In the genomic region with DNA sequence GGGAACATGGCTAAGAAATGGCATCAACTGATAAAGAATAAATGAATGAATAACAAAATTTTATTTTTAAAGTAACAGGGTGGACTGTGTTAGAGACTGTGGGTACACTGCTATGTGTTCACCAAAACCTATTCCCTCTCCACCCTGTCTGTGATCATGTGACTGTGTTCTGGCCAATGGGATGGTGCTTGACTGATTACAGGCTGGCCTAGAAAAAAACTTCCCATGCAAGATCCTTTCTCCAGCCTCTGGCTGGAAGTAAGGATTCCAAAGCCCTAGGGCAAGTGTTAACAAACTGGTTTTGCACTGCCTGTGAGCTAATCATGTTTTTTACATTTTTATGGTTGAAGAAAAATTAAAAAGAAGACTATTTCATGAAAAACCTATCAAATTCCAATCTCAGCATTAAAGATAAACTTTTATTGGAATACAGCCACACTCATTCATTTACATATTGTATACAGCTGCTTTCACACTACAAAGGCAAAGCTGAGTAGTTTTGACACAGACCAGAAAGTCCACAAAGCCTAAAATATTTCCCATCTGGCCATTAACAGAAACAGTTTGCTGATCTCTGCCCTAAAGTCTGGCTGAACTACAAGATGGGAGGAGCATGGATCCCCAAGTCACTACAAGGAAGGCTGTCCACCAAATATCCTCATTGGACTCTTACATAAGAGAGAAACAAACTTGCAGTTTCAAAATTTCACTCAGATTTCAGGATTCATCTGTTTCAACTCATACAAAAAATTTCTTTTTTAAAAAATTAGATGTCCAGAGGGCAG, we compare ENCODE assay signal across 12 cellular contexts.
A peak's percentile ranks its signal among the peaks of the same experiment; 100 is the strongest.
DNase-seq lines count a peak whose midpoint lies in the region; ATAC-seq and TF ChIP-seq lines count a peak whose summit lies in the region.
"Had no signal": no experiment of that assay in that cellular context is flagged by ENCODE, and none has a peak within 500 bp of the region (broad histone marks: within the 10 kb centered on the region; RNA-seq: fewer than 3 reads in every experiment).

No MANE protein-coding gene starts in this region.

- H2AFZ ChIP-seq in SK-N-SH (ENCODE audit: low read depth): peak overlapping the region; percentile 12; the same call in 1 of the 2 replicates

- TF ChIP-seq RAD21 in SK-N-SH (IDR thresholded peaks at IDR 0.05; ENCODE audit: low read length): no peak

- H3K79me2 ChIP-seq in SK-N-SH (ENCODE audit: insufficient read depth): no peaks in the 10 kb centered on the region

- TF ChIP-seq EP300 in SK-N-SH (IDR thresholded peaks at IDR 0.05; ENCODE audit: borderline replicate concordance in 1 of 2, low read depth in 1 of 2, low read length in 1 of 2): no peak

- H3K9ac ChIP-seq in SK-N-SH: no peak overlapping the region

- no peak for DNase-seq in Right ventricle myocardium superior
- DNase-seq in right atrium auricular region (ENCODE audit: low spot score): no peak
- no peak for DNase-seq in SK-N-SH
- no peak for DNase-seq in left cardiac atrium
- no peak for DNase-seq in thyroid gland
- DNase-seq in posterior vena cava (ENCODE audit: low spot score): no peak
- DNase-seq: activated gamma-delta T cell treated with Interleukin-2 at 50 U/mL for 16 hours, dorsolateral prefrontal cortex, transverse colon, WERI-Rb-1 had no signal

- H3K27me3 ChIP-seq in right atrium auricular region (no peaks in the 10 kb centered on the region), SK-N-SH (ENCODE audit: insufficient read depth) (no peaks in the 10 kb centered on the region), thyroid gland (no peaks in the 10 kb centered on the region)
- H3K27me3 ChIP-seq: transverse colon had no signal

- POLR2A ChIA-PET in SK-N-SH (lab: Yijun Ruan, JAX): interaction anchor here (0.5 kb wide), 1 partner anchor 278 kb away, joined by 3 read pairs; no protein-coding TSS in a partner anchor

- H3K27ac ChIP-seq in right atrium auricular region: no peak overlapping the region
- no peak overlapping the region for H3K27ac ChIP-seq in SK-N-SH (ENCODE audit: low read depth in 2 of 2, low read length in 1 of 2)
- H3K27ac ChIP-seq in thyroid gland: peak overlapping the region in 2 of 3 donors; percentile 32 to 45
- H3K27ac ChIP-seq: dorsolateral prefrontal cortex, WERI-Rb-1 had no signal

- TF ChIP-seq CTCF in right atrium auricular region (IDR thresholded peaks at IDR 0.05): no peak
- TF ChIP-seq CTCF in SK-N-SH (IDR thresholded peaks at IDR 0.05): no peak
- TF ChIP-seq CTCF in thyroid gland (IDR thresholded peaks at IDR 0.05): no peak

- ATAC-seq in Right ventricle myocardium superior (ENCODE audit: poor library complexity): peak; percentile 55
- ATAC-seq in left cardiac atrium: peak; percentile 51 to 67
- ATAC-seq in GM21381 (IDR thresholded peaks at IDR 0.05; ENCODE audit: unreplicated experiment): no peak
- no peak for ATAC-seq in HG03025 (IDR thresholded peaks at IDR 0.05; ENCODE audit: low FRiP score, unreplicated experiment)

- H4K20me1 ChIP-seq in SK-N-SH (ENCODE audit: insufficient read depth): no peaks in the 10 kb centered on the region

- CTCF ChIA-PET in SK-N-SH (lab: Yijun Ruan, JAX): interaction anchor here (0.6 to 2.3 kb wide), 13 partner anchors 9 to 389 kb away, joined by 3 to 10 read pairs (median 5); no protein-coding TSS in a partner anchor

- H3K4me3 ChIP-seq in right atrium auricular region: no peak overlapping the region
- H3K4me3 ChIP-seq in SK-N-SH (ENCODE audit: low read depth in 2 of 2, low read length in 1 of 2): no peak overlapping the region
- H3K4me3 ChIP-seq in thyroid gland (replicated peaks in 1 of 3): no peak overlapping the region
- H3K4me3 ChIP-seq: dorsolateral prefrontal cortex, transverse colon had no signal

- H3K9me2 ChIP-seq in SK-N-SH: no peaks in the 10 kb centered on the region

- H3K4me1 ChIP-seq in right atrium auricular region: no peaks in the 10 kb centered on the region
- no peaks in the 10 kb centered on the region for H3K4me1 ChIP-seq in SK-N-SH (ENCODE audit: control insufficient read depth in 1 of 2, insufficient read depth in 2 of 2, low read depth in 1 of 2, low read length in 1 of 2)
- peaks cover 0 to 7% of the 10 kb centered on the region in 2 donors for H3K4me1 ChIP-seq in thyroid gland
- H3K4me1 ChIP-seq: transverse colon had no signal

- intact Hi-C loops in Right ventricle myocardium superior (cut with DNase I): loop anchor here (5.0 to 10.0 kb wide), 3 partner anchors 190 to 388 kb away; no protein-coding TSS in a partner anchor
- intact Hi-C loops in left cardiac atrium (cut with DNase I): loop anchor here in 1 of 2 donors (2.0 to 5.0 kb wide), 3 partner anchors 192 to 390 kb away; no protein-coding TSS in a partner anchor
- intact Hi-C loops in thyroid gland (cut with DNase I): loop anchor here (5.0 kb wide), 2 partner anchors 235 to 385 kb away; no protein-coding TSS in a partner anchor
- intact Hi-C loops in posterior vena cava (cut with DNase I): loop anchor here in 1 of 2 donors (10.0 kb wide), 2 partner anchors 232 to 388 kb away; no protein-coding TSS in a partner anchor

- H3K36me3 ChIP-seq in right atrium auricular region: no peaks in the 10 kb centered on the region
- no peaks in the 10 kb centered on the region for H3K36me3 ChIP-seq in SK-N-SH (replicated peaks in 1 of 2; ENCODE audit: control insufficient read depth in 1 of 2, insufficient read depth in 2 of 2, low read length in 1 of 2)
- no peaks in the 10 kb centered on the region for H3K36me3 ChIP-seq in thyroid gland
- H3K36me3 ChIP-seq: transverse colon, WERI-Rb-1 had no signal

- no peaks in the 10 kb centered on the region for H3K9me3 ChIP-seq in right atrium auricular region
- H3K9me3 ChIP-seq in SK-N-SH: no peaks in the 10 kb centered on the region
- H3K9me3 ChIP-seq in thyroid gland: no peaks in the 10 kb centered on the region
- H3K9me3 ChIP-seq: transverse colon had no signal

- H3F3A ChIP-seq in SK-N-SH (replicated peaks; ENCODE audit: insufficient read depth): no peaks in the 10 kb centered on the region

- no peak overlapping the region for H3K4me2 ChIP-seq in SK-N-SH

- no peak for TF ChIP-seq POLR2A in thyroid gland (IDR thresholded peaks at IDR 0.05)

TF ChIP-seq in SK-N-SH, 30 proteins besides CTCF, POLR2A, EP300 and RAD21:
- TF ChIP-seq, protein P1, sequence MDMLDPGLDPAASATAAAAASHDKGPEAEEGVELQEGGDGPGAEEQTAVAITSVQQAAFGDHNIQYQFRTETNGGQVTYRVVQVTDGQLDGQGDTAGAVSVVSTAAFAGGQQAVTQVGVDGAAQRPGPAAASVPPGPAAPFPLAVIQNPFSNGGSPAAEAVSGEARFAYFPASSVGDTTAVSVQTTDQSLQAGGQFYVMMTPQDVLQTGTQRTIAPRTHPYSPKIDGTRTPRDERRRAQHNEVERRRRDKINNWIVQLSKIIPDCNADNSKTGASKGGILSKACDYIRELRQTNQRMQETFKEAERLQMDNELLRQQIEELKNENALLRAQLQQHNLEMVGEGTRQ (IDR thresholded peaks at IDR 0.05; ENCODE audit: borderline replicate concordance, low read depth, low read length): no peak
- TF ChIP-seq TEAD4 (IDR thresholded peaks at IDR 0.05; ENCODE audit: borderline replicate concordance, insufficient read depth) (no peak), YY1 (IDR thresholded peaks at IDR 0.05; ENCODE audit: low read depth) (no peak), CHD2 (IDR thresholded peaks at IDR 0.05; ENCODE audit: low read length, partially characterized antibody) (no peak), NRF1 (IDR thresholded peaks at IDR 0.05; ENCODE audit: low read depth, low read length) (no peak), FOXJ3 (CRISPR knock-in tag; IDR thresholded peaks at IDR 0.05) (no peak)
- TF ChIP-seq, protein P2, sequence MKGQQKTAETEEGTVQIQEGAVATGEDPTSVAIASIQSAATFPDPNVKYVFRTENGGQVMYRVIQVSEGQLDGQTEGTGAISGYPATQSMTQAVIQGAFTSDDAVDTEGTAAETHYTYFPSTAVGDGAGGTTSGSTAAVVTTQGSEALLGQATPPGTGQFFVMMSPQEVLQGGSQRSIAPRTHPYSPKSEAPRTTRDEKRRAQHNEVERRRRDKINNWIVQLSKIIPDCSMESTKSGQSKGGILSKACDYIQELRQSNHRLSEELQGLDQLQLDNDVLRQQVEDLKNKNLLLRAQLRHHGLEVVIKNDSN (IDR thresholded peaks at IDR 0.05; ENCODE audit: borderline replicate concordance, low read depth): peak; percentile 37; the same call in 1 of the 2 replicates
- TF ChIP-seq, protein P3, sequence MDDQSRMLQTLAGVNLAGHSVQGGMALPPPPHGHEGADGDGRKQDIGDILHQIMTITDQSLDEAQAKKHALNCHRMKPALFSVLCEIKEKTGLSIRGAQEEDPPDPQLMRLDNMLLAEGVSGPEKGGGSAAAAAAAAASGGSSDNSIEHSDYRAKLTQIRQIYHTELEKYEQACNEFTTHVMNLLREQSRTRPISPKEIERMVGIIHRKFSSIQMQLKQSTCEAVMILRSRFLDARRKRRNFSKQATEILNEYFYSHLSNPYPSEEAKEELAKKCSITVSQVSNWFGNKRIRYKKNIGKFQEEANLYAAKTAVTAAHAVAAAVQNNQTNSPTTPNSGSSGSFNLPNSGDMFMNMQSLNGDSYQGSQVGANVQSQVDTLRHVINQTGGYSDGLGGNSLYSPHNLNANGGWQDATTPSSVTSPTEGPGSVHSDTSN (IDR thresholded peaks at IDR 0.05): no peak

Comparison
In these comparisons a context has a peak if more than half of its experiments do, and no peak if none do; other contexts are left out.
1. ATAC-seq: peak in Right ventricle myocardium superior (single experiment) and left cardiac atrium (2 of 2); none in GM21381 (single experiment) and HG03025 (single experiment).
2. H3K27ac ChIP-seq: peak in thyroid gland (2 of 3); none in right atrium auricular region (0 of 2) and SK-N-SH (0 of 2).